In genomic region chr16:2253293-2253692, GRCh38 we compare ENCODE assay signal across 15 cellular contexts. TPM values are rescaled to one million over a fixed set of nuclear protein-coding genes. Genes with fewer than 3 reads are reported as not detected.
DNase-seq lines count a peak whose midpoint lies in the region; ATAC-seq and TF ChIP-seq lines count a peak whose summit lies in the region.
"Had no signal": no experiment of that assay in that cellular context is flagged by ENCODE, and none has a peak within 500 bp of the region (broad histone marks: within the 10 kb centered on the region; RNA-seq: fewer than 3 reads in every experiment).

No MANE protein-coding gene starts in this region.

- H3K9ac ChIP-seq in Karpas-422 (ENCODE audit: low read length): no peak overlapping the region
- H3K9ac ChIP-seq in mammary epithelial cell (ENCODE audit: insufficient read depth, low read length): no peak overlapping the region
- H3K9ac ChIP-seq in neural progenitor cell: no peak overlapping the region
- H3K9ac ChIP-seq: SK-N-SH had no signal

- H3K27ac Mint-ChIP-seq in activated CD4-positive, alpha-beta T cell treated with anti-CD3 and anti-CD28 coated beads for 36 hours: peak overlapping the region; percentile 26
- no peak overlapping the region for H3K27ac Mint-ChIP-seq in neural progenitor cell

- H3K27me3 ChIP-seq in Karpas-422 (ENCODE audit: low read length) (no peaks in the 10 kb centered on the region), mammary epithelial cell (ENCODE audit: insufficient read depth, low read length) (no peaks in the 10 kb centered on the region), neural progenitor cell (no peaks in the 10 kb centered on the region), testis (no peaks in the 10 kb centered on the region)
- H3K27me3 ChIP-seq: ascending aorta, dorsolateral prefrontal cortex had no signal

- CTCF ChIA-PET in activated CD4-positive, alpha-beta T cell treated with anti-CD3 and anti-CD28 coated beads for 36 hours (lab: Charles Lee): no interaction called here
- CTCF ChIA-PET in mammary epithelial cell (lab: Charles Lee; ENCODE audit: low non-redundant PET): no interaction called here

- intact Hi-C loops in activated CD4-positive, alpha-beta T cell treated with anti-CD3 and anti-CD28 coated beads for 36 hours (cut with DNase I, micrococcal nuclease): loop anchor here (2.0 to 5.0 kb wide), 3 partner anchors 16 to 174 kb away; partner anchors contain the start of genes CCNF (in 1 of the 2) and RNPS1 (in 1 of the 2)
- intact Hi-C loops in mammary epithelial cell (cut with micrococcal nuclease) (loop anchor here (2.0 to 5.0 kb wide), 2 partner anchors 230 to 249 kb away; no protein-coding TSS in a partner anchor), testis (cut with DNase I; ENCODE audit: low total_unique reads) (loop anchor here (10.0 kb wide), 1 partner anchor 98 kb away; the partner anchor contains the start of gene TRAF7)

- TF ChIP-seq CTCF in mammary epithelial cell (conservative IDR thresholded peaks at IDR 0.05 in 1 of 2, IDR thresholded peaks at IDR 0.05 in 1 of 2; ENCODE audit: extremely low read depth in 1 of 2, insufficient read depth in 1 of 2, low read depth in 1 of 2, low read length in 2 of 2) (no peak), neural progenitor cell (IDR thresholded peaks at IDR 0.05) (no peak), testis (IDR thresholded peaks at IDR 0.05) (no peak)

- TSS peak; percentile 13 for BruUV-seq in mammary epithelial cell (replicated peaks; lab: Mats Ljungman, UMichigan)

- DNase-seq in activated CD4-positive, alpha-beta T cell treated with anti-CD3 and anti-CD28 coated beads for 36 hours: no peak
- DNase-seq in activated CD4-positive, alpha-beta T cell treated with anti-CD3 and anti-CD28 coated beads for 1 hour: no peak
- DNase-seq in Karpas-422: no peak
- no peak for DNase-seq in mammary epithelial cell
- DNase-seq in neural progenitor cell (ENCODE audit: low spot score): no peak
- DNase-seq in testis: no peak
- DNase-seq in NCI-H345 (lab: John Stamatoyannopoulos, UW): no peak
- DNase-seq: activated T-cell treated with anti-CD3 and anti-CD28 coated beads for 4 hours, dorsolateral prefrontal cortex, left colon, MV-4-11, NCI-H446, SK-N-SH had no signal

- ATAC-seq in activated CD4-positive, alpha-beta T cell treated with anti-CD3 and anti-CD28 coated beads for 36 hours: no peak
- no peak for ATAC-seq in HG02840 (IDR thresholded peaks at IDR 0.05; ENCODE audit: low FRiP score, unreplicated experiment)
- ATAC-seq: left colon had no signal

- H3K4me1 ChIP-seq in Karpas-422 (ENCODE audit: low read length): peaks cover 25% of the 10 kb centered on the region
- peaks cover 20% of the 10 kb centered on the region for H3K4me1 ChIP-seq in mammary epithelial cell (ENCODE audit: insufficient read depth, low read length)
- peaks cover 9% of the 10 kb centered on the region for H3K4me1 ChIP-seq in neural progenitor cell
- H3K4me1 ChIP-seq in testis: peaks cover 14% of the 10 kb centered on the region

- TF ChIP-seq POLR2A in testis (IDR thresholded peaks at IDR 0.05): no peak

- H3K4me3 ChIP-seq in Karpas-422 (ENCODE audit: low read length) (no peak overlapping the region), mammary epithelial cell (replicated peaks in 1 of 3; ENCODE audit: insufficient read depth in 1 of 3, low read depth in 2 of 3, low read length in 3 of 3) (no peak overlapping the region), neural progenitor cell (no peak overlapping the region), testis (no peak overlapping the region)
- H3K4me3 ChIP-seq: ascending aorta, dorsolateral prefrontal cortex had no signal

- H3K36me3 Mint-ChIP-seq in activated CD4-positive, alpha-beta T cell treated with anti-CD3 and anti-CD28 coated beads for 36 hours (ENCODE audit: low read depth): peaks cover 59% of the 10 kb centered on the region
- H3K36me3 Mint-ChIP-seq in neural progenitor cell: peaks cover 27% of the 10 kb centered on the region

- H3K4me3 Mint-ChIP-seq in activated CD4-positive, alpha-beta T cell treated with anti-CD3 and anti-CD28 coated beads for 36 hours: no peak overlapping the region
- H3K4me3 Mint-ChIP-seq in neural progenitor cell: peak overlapping the region; percentile 59

- peaks cover 5% of the 10 kb centered on the region for H3K4me1 Mint-ChIP-seq in activated CD4-positive, alpha-beta T cell treated with anti-CD3 and anti-CD28 coated beads for 36 hours
- H3K4me1 Mint-ChIP-seq in neural progenitor cell: peaks cover 9% of the 10 kb centered on the region

- POLR2A ChIA-PET in activated CD4-positive, alpha-beta T cell treated with anti-CD3 and anti-CD28 coated beads for 36 hours (lab: Charles Lee): interaction anchor here (0.6 to 2.4 kb wide), 4 partner anchors 9 to 205 kb away, joined by 3 to 27 read pairs (median 8); partner anchors contain the start of gene TSC2

- in situ Hi-C loops in mammary epithelial cell (cut with MboI; ENCODE audit: low sequenced_read_pairs in 2 of 2): loop anchor here in 1 of 2 donors (25.0 kb wide), 1 partner anchor 234 kb away; the partner anchor contains the start of gene TBC1D24

- H3K9me3 ChIP-seq in Karpas-422 (ENCODE audit: low read length) (no peaks in the 10 kb centered on the region), mammary epithelial cell (replicated peaks; ENCODE audit: insufficient read depth, low read length) (no peaks in the 10 kb centered on the region), neural progenitor cell (ENCODE audit: low read depth) (no peaks in the 10 kb centered on the region), testis (no peaks in the 10 kb centered on the region)
- H3K9me3 ChIP-seq: ascending aorta, SK-N-SH had no signal

- dilution Hi-C loops in mammary epithelial cell (cut with HindIII; ENCODE audit: low sequenced_read_pairs): no loop called here

- peaks cover 16% of the 10 kb centered on the region; the same call in 1 of the 2 replicates for H4K20me1 ChIP-seq in Karpas-422 (ENCODE audit: insufficient read depth, low read depth, low read length)
- no peaks in the 10 kb centered on the region for H4K20me1 ChIP-seq in mammary epithelial cell (ENCODE audit: insufficient read depth, low read length)
- peaks cover 48% of the 10 kb centered on the region for H4K20me1 ChIP-seq in neural progenitor cell (ENCODE audit: low read depth)

- H3K36me3 ChIP-seq in Karpas-422 (ENCODE audit: insufficient read depth, low read length) (peaks cover 30% of the 10 kb centered on the region), mammary epithelial cell (ENCODE audit: insufficient read depth, low read length) (peaks cover 38% of the 10 kb centered on the region), neural progenitor cell (peaks cover 3% of the 10 kb centered on the region), testis (ENCODE audit: low read depth, missing control alignments) (no peaks in the 10 kb centered on the region)

- no peaks in the 10 kb centered on the region for H3K9me3 Mint-ChIP-seq in activated CD4-positive, alpha-beta T cell treated with anti-CD3 and anti-CD28 coated beads for 36 hours (ENCODE audit: low read depth)
- no peaks in the 10 kb centered on the region for H3K9me3 Mint-ChIP-seq in neural progenitor cell

- H3K27ac ChIP-seq in Karpas-422 (ENCODE audit: low read length) (peak overlapping the region; percentile 22; the same call in 1 of the 2 replicates), mammary epithelial cell (ENCODE audit: insufficient read depth, low read depth, low read length) (no peak overlapping the region), neural progenitor cell (no peak overlapping the region), testis (no peak overlapping the region)
- H3K27ac ChIP-seq: ascending aorta had no signal

- H3F3A ChIP-seq in neural progenitor cell (ENCODE audit: low read depth): peaks cover 49% of the 10 kb centered on the region

- H3K79me2 ChIP-seq in Karpas-422 (ENCODE audit: low read length): peaks cover 29% of the 10 kb centered on the region
- peaks cover 56% of the 10 kb centered on the region for H3K79me2 ChIP-seq in mammary epithelial cell (ENCODE audit: insufficient read depth, low read length)
- peaks cover 49% of the 10 kb centered on the region for H3K79me2 ChIP-seq in neural progenitor cell (ENCODE audit: low read depth)

- H3K9me2 ChIP-seq in Karpas-422 (replicated peaks; ENCODE audit: insufficient read depth, low read length): no peaks in the 10 kb centered on the region
- H3K9me2 ChIP-seq: SK-N-SH had no signal

- H3K27me3 Mint-ChIP-seq in activated CD4-positive, alpha-beta T cell treated with anti-CD3 and anti-CD28 coated beads for 36 hours: no peaks in the 10 kb centered on the region
- H3K27me3 Mint-ChIP-seq in neural progenitor cell (ENCODE audit: insufficient read depth, low read depth): peaks cover 9% of the 10 kb centered on the region

- no peak overlapping the region for H2AFZ ChIP-seq in Karpas-422 (ENCODE audit: low read length)
- H2AFZ ChIP-seq in mammary epithelial cell (ENCODE audit: low read depth, low read length): no peak overlapping the region
- no peak overlapping the region for H2AFZ ChIP-seq in neural progenitor cell (replicated peaks)

- WGBS in mammary epithelial cell (ENCODE audit: low coverage, missing lambda C conversion rate): 89% methylated on average over 11 of the region's 11 CpGs
- WGBS in testis, 2 donors: 80 to 86% methylated on average over 8 to 11 of the region's 11 CpGs

- H3K4me2 ChIP-seq in Karpas-422 (ENCODE audit: low read depth, low read length, poor library complexity, severe bottlenecking): no peak overlapping the region
- H3K4me2 ChIP-seq in mammary epithelial cell (ENCODE audit: insufficient read depth, low read depth, low read length): no peak overlapping the region
- no peak overlapping the region for H3K4me2 ChIP-seq in neural progenitor cell
- H3K4me2 ChIP-seq: SK-N-SH had no signal

RNA-seq across cellular contexts. Expression of gene ECI1, which starts 1.9 kb away (rescaled TPM):
- total RNA-seq in activated CD4-positive, alpha-beta T cell treated with anti-CD3 and anti-CD28 coated beads for 36 hours: 10 to 100 TPM; 23.0 to 41.0 TPM
- 24.4 and 58.9 TPM in 2 replicates for total RNA-seq in Karpas-422 (2014; rRNA removed; shearing (Covaris generic); ENCODE audit: low replicate concordance)
- total RNA-seq in mammary epithelial cell: 10 to 100 TPM; 79.3 to 84.7 TPM
- polyA plus RNA-seq in mammary epithelial cell: 48.2 TPM
- polyA minus RNA-seq in mammary epithelial cell: 11.6 TPM
- total RNA-seq in neural progenitor cell (ENCODE audit: low replicate concordance): 39.7 and 85.6 TPM in 2 replicates
- total RNA-seq in testis: 10 to 100 TPM; 36.1 to 39.0 TPM
- polyA plus RNA-seq in testis (ENCODE audit: insufficient read depth, low read depth, low replicate concordance): 25.5 TPM

RNA-seq across cellular contexts. Expression of gene RNPS1, which starts 14.6 kb away (rescaled TPM):
- total RNA-seq in activated CD4-positive, alpha-beta T cell treated with anti-CD3 and anti-CD28 coated beads for 36 hours: 100 to 1,000 TPM; 327 to 445 TPM
- 125 and 158 TPM in 2 replicates for total RNA-seq in Karpas-422 (2014; rRNA removed; shearing (Covaris generic); ENCODE audit: low replicate concordance)
- total RNA-seq in mammary epithelial cell: 100 to 1,000 TPM in 1 of 2 donors, 10 to 100 TPM in 1; 79.4 to 207 TPM
- polyA plus RNA-seq in mammary epithelial cell: 258 TPM
- 182 TPM for polyA minus RNA-seq in mammary epithelial cell
- 176 and 284 TPM in 2 replicates for total RNA-seq in neural progenitor cell (ENCODE audit: low replicate concordance)
- total RNA-seq in testis: 100 to 1,000 TPM; 261 to 294 TPM
- polyA plus RNA-seq in testis (ENCODE audit: insufficient read depth, low read depth, low replicate concordance): 197 TPM

RNA-seq across cellular contexts. Expression of gene DNASE1L2, which starts 17.0 kb away (rescaled TPM):
- total RNA-seq in activated CD4-positive, alpha-beta T cell treated with anti-CD3 and anti-CD28 coated beads for 36 hours: under 1 TPM; 0.51 to 0.55 TPM
- total RNA-seq in Karpas-422 (2014; rRNA removed; shearing (Covaris generic); ENCODE audit: low replicate concordance): 0.78 and 5.2 TPM in 2 replicates
- total RNA-seq in mammary epithelial cell (1 to 10 TPM in 1 of 2 donors, under 1 TPM in 1; 0.67 to 1.5 TPM), neural progenitor cell (ENCODE audit: low replicate concordance) (0.21 and 1.6 TPM in 2 replicates), testis (1 to 10 TPM; 2.5 to 3.5 TPM)
- polyA plus RNA-seq in mammary epithelial cell (0.34 TPM), testis (ENCODE audit: insufficient read depth, low read depth, low replicate concordance) (1.1 TPM)
- polyA minus RNA-seq in mammary epithelial cell: not detected
- total RNA-seq: ascending aorta had no signal

RNA-seq across cellular contexts. Expression of gene E4F1, which starts 29.9 kb away (rescaled TPM):
- total RNA-seq in activated CD4-positive, alpha-beta T cell treated with anti-CD3 and anti-CD28 coated beads for 36 hours: 10 to 100 TPM; 18.0 to 18.6 TPM
- 14.8 and 36.9 TPM in 2 replicates for total RNA-seq in Karpas-422 (2014; rRNA removed; shearing (Covaris generic); ENCODE audit: low replicate concordance)
- total RNA-seq in mammary epithelial cell: 10 to 100 TPM; 22.0 to 24.8 TPM
- 15.2 TPM for polyA plus RNA-seq in mammary epithelial cell
- polyA minus RNA-seq in mammary epithelial cell: 8.6 TPM
- 7.4 and 37.7 TPM in 2 replicates for total RNA-seq in neural progenitor cell (ENCODE audit: low replicate concordance)
- 10 to 100 TPM; 57.4 to 69.4 TPM for total RNA-seq in testis
- 20.0 TPM for polyA plus RNA-seq in testis (ENCODE audit: insufficient read depth, low read depth, low replicate concordance)

RNA-seq across cellular contexts. Expression of gene PGP, which starts 38.7 kb away (rescaled TPM):
- 10 to 100 TPM; 11.5 to 15.0 TPM for total RNA-seq in activated CD4-positive, alpha-beta T cell treated with anti-CD3 and anti-CD28 coated beads for 36 hours
- total RNA-seq in Karpas-422 (2014; rRNA removed; shearing (Covaris generic); ENCODE audit: low replicate concordance): 26.5 and 42.1 TPM in 2 replicates
- total RNA-seq in mammary epithelial cell (10 to 100 TPM; 12.8 to 19.0 TPM), neural progenitor cell (ENCODE audit: low replicate concordance) (13.3 and 42.9 TPM in 2 replicates), testis (100 to 1,000 TPM in 1 of 2 donors, 10 to 100 TPM in 1; 50.0 to 118 TPM)
- polyA plus RNA-seq in mammary epithelial cell (19.9 TPM), testis (ENCODE audit: insufficient read depth, low read depth, low replicate concordance) (56.3 TPM)
- 6.6 TPM for polyA minus RNA-seq in mammary epithelial cell
